9 cellular contexts compared by ENCODE assay signal in the genomic region with DNA sequence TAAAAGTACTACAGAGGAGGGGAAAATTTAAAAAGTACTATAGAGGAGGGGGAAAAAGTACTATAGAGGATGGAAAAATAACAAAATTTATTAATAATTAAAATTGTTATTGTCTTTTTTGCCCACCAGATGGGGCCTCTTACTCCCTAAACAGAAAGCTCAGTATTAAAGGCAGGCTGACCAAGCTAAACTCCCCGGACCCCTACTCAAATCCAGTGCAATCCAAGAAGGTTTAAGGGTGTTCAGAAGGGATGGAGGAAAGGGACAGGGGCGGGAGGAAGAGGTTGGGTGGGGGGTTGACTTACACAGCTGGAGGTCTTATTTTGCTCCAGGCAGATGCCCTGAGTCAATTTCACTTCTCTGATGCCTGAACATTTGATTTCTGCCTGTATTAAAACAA. TPM values are rescaled to one million over a fixed set of nuclear protein-coding genes. Genes with fewer than 3 reads are reported as not detected.
DNase-seq lines count a peak whose midpoint lies in the region; ATAC-seq and TF ChIP-seq lines count a peak whose summit lies in the region.
"Had no signal": no experiment of that assay in that cellular context is flagged by ENCODE, and none has a peak within 500 bp of the region (broad histone marks: within the 10 kb centered on the region; RNA-seq: fewer than 3 reads in every experiment).

No MANE protein-coding gene starts in this region.

- no peak overlapping the region for H3K27ac Mint-ChIP-seq in Calu3 (ENCODE audit: unreplicated experiment)

- no peak for ATAC-seq in HG03108 (IDR thresholded peaks at IDR 0.05; ENCODE audit: unreplicated experiment)

- no peak overlapping the region for H3K4me3 ChIP-seq in parathyroid adenoma (ENCODE audit: low read depth, low read length)

- no peaks in the 10 kb centered on the region for H3K9me3 Mint-ChIP-seq in Calu3 (ENCODE audit: low read depth, unreplicated experiment)

- TF ChIP-seq CTCF in Calu3 (IDR thresholded peaks at IDR 0.05; ENCODE audit: unreplicated experiment) = peak; percentile 65
- TF ChIP-seq CTCF in parathyroid adenoma (IDR thresholded peaks at IDR 0.05) = peak; percentile 16

- CTCF ChIA-PET in Calu3 (lab: Charles Lee) = interaction anchor here (0.6 to 1.9 kb wide), 17 partner anchors 11 to 355 kb away, joined by 3 to 54 read pairs (median 4); no protein-coding TSS in a partner anchor

- no peaks in the 10 kb centered on the region for H3K27me3 Mint-ChIP-seq in Calu3 (ENCODE audit: unreplicated experiment)

- H3K4me2 ChIP-seq in parathyroid adenoma (ENCODE audit: low read length) = no peak overlapping the region

- intact Hi-C loops in Calu3 (cut with micrococcal nuclease; ENCODE audit: unreplicated experiment) = loop anchor here (1.0 kb wide), 2 partner anchors 38 to 66 kb away; no protein-coding TSS in a partner anchor

- no peaks in the 10 kb centered on the region for H3K36me3 ChIP-seq in parathyroid adenoma (ENCODE audit: control insufficient read depth, insufficient read depth, low read length)

- H3K4me3 Mint-ChIP-seq in Calu3 (ENCODE audit: low read depth, unreplicated experiment) = no peak overlapping the region

- H3K79me2 ChIP-seq in parathyroid adenoma = no peaks in the 10 kb centered on the region

- no peaks in the 10 kb centered on the region for H3K4me1 ChIP-seq in parathyroid adenoma

- H3K27ac ChIP-seq in parathyroid adenoma = no peak overlapping the region

- BruUV-seq in Calu3 (replicated peaks; lab: Mats Ljungman, UMichigan) = no TSS peak

- H2AFZ ChIP-seq in parathyroid adenoma = no peak overlapping the region

- DNase-seq in Calu3 (no peak), NAMALWA (ENCODE audit: low spot score) (peak; percentile 27), dermis blood vessel endothelial cell (peak; percentile 63), OCI-M2 (lab: John Stamatoyannopoulos, UW; ENCODE audit: unreplicated experiment) (no peak), T-helper 9 cell (no peak), iPS-NIHi7 (ENCODE audit: extremely low spot score) (no peak)
- DNase-seq: T-helper 2 cell had no signal

- H3K9me3 ChIP-seq in parathyroid adenoma (ENCODE audit: control insufficient read depth, low read length) = no peaks in the 10 kb centered on the region

- no peaks in the 10 kb centered on the region for H3K27me3 ChIP-seq in parathyroid adenoma (ENCODE audit: control insufficient read depth, insufficient read depth, low read length)

- H3K9ac ChIP-seq in parathyroid adenoma = no peak overlapping the region

- H3K36me3 Mint-ChIP-seq in Calu3 (ENCODE audit: insufficient read depth, unreplicated experiment) = no peaks in the 10 kb centered on the region

- H3K4me1 Mint-ChIP-seq in Calu3 (ENCODE audit: low read depth, unreplicated experiment) = no peaks in the 10 kb centered on the region

RNA-seq across cellular contexts. Expression of a gene that starts 13.7 kb away (rescaled TPM):
- total RNA-seq in Calu3 (2022) (0.24 and 0.34 TPM in 2 replicates), dermis blood vessel endothelial cell (62.4 and 126 TPM in 2 replicates)

Comparison
In these comparisons a context has a peak if more than half of its experiments do, and no peak if none do; other contexts are left out.
1. DNase-seq: peak in NAMALWA (single experiment) and dermis blood vessel endothelial cell (single experiment); none in Calu3 (single experiment), OCI-M2 (single experiment), T-helper 9 cell (single experiment) and iPS-NIHi7 (single experiment).
2. RNA of a gene that starts 13.7 kb away (total RNA-seq): 62.4 to 126 TPM in dermis blood vessel endothelial cell; 0.24 to 0.34 TPM in Calu3; every median in the first group is over 10 times any median in the second.